Comparison of ENCODE assay signal across 2 cellular contexts in genomic region chr13:96993660-96994029, GRCh38.
TF ChIP-seq lines count a peak whose summit lies in the region.

No MANE protein-coding gene starts in this region.

TF ChIP-seq in SK-N-SH, 30 proteins besides CTCF, POLR2A, EP300 and RAD21 (continued from another document):
- TF ChIP-seq IRF3 (IDR thresholded peaks at IDR 0.05; ENCODE audit: low read depth, low read length) (no peak), NFIC (IDR thresholded peaks at IDR 0.05; ENCODE audit: borderline replicate concordance) (no peak), CHD2 (IDR thresholded peaks at IDR 0.05; ENCODE audit: low read length, partially characterized antibody) (no peak), GATA2 (CRISPR knock-in tag; IDR thresholded peaks at IDR 0.05) (no peak), NRF1 (IDR thresholded peaks at IDR 0.05; ENCODE audit: low read depth, low read length) (no peak), JUND (IDR thresholded peaks at IDR 0.05) (no peak), PBX3 (IDR thresholded peaks at IDR 0.05) (no peak), FOXJ3 (CRISPR knock-in tag; IDR thresholded peaks at IDR 0.05) (no peak), GABPA (IDR thresholded peaks at IDR 0.05; ENCODE audit: low read depth) (no peak), REST (IDR thresholded peaks at IDR 0.05; ENCODE audit: low read depth, low read length) (no peak), RXRA (IDR thresholded peaks at IDR 0.05; ENCODE audit: borderline replicate concordance, low read depth) (no peak), TAF1 (IDR thresholded peaks at IDR 0.05; ENCODE audit: borderline replicate concordance, low read depth, low read length) (no peak), YY1 (IDR thresholded peaks at IDR 0.05; ENCODE audit: low read depth) (no peak), TCF12 (IDR thresholded peaks at IDR 0.05) (no peak)
- TF ChIP-seq, protein P1, sequence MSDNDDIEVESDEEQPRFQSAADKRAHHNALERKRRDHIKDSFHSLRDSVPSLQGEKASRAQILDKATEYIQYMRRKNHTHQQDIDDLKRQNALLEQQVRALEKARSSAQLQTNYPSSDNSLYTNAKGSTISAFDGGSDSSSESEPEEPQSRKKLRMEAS (IDR thresholded peaks at IDR 0.05; ENCODE audit: low read depth), result no peak
- TF ChIP-seq, protein P2, sequence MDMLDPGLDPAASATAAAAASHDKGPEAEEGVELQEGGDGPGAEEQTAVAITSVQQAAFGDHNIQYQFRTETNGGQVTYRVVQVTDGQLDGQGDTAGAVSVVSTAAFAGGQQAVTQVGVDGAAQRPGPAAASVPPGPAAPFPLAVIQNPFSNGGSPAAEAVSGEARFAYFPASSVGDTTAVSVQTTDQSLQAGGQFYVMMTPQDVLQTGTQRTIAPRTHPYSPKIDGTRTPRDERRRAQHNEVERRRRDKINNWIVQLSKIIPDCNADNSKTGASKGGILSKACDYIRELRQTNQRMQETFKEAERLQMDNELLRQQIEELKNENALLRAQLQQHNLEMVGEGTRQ (IDR thresholded peaks at IDR 0.05; ENCODE audit: borderline replicate concordance, low read depth, low read length), result no peak

TF ChIP-seq in SK-N-SH treated with all-trans-retinoic acid at 6 μM for 48 hours, 23 proteins besides CTCF, POLR2A, EP300 and RAD21 (continued from another document):
- TF ChIP-seq CSRNP3 (CRISPR knock-in tag; IDR thresholded peaks at IDR 0.05) (no peak), OSR1 (CRISPR knock-in tag; IDR thresholded peaks at IDR 0.05) (no peak), PATZ1 (CRISPR knock-in tag; IDR thresholded peaks at IDR 0.05; ENCODE audit: borderline replicate concordance) (no peak), TOX (CRISPR knock-in tag; IDR thresholded peaks at IDR 0.05; ENCODE audit: borderline replicate concordance) (no peak)
- TF ChIP-seq, protein P3, sequence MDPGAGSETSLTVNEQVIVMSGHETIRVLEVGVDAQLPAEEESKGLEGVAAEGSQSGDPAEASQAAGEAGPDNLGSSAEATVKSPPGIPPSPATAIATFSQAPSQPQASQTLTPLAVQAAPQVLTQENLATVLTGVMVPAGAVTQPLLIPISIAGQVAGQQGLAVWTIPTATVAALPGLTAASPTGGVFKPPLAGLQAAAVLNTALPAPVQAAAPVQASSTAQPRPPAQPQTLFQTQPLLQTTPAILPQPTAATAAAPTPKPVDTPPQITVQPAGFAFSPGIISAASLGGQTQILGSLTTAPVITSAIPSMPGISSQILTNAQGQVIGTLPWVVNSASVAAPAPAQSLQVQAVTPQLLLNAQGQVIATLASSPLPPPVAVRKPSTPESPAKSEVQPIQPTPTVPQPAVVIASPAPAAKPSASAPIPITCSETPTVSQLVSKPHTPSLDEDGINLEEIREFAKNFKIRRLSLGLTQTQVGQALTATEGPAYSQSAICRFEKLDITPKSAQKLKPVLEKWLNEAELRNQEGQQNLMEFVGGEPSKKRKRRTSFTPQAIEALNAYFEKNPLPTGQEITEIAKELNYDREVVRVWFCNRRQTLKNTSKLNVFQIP (CRISPR knock-in tag; IDR thresholded peaks at IDR 0.05; ENCODE audit: borderline replicate concordance, low read depth), result no peak
- TF ChIP-seq, protein P4, sequence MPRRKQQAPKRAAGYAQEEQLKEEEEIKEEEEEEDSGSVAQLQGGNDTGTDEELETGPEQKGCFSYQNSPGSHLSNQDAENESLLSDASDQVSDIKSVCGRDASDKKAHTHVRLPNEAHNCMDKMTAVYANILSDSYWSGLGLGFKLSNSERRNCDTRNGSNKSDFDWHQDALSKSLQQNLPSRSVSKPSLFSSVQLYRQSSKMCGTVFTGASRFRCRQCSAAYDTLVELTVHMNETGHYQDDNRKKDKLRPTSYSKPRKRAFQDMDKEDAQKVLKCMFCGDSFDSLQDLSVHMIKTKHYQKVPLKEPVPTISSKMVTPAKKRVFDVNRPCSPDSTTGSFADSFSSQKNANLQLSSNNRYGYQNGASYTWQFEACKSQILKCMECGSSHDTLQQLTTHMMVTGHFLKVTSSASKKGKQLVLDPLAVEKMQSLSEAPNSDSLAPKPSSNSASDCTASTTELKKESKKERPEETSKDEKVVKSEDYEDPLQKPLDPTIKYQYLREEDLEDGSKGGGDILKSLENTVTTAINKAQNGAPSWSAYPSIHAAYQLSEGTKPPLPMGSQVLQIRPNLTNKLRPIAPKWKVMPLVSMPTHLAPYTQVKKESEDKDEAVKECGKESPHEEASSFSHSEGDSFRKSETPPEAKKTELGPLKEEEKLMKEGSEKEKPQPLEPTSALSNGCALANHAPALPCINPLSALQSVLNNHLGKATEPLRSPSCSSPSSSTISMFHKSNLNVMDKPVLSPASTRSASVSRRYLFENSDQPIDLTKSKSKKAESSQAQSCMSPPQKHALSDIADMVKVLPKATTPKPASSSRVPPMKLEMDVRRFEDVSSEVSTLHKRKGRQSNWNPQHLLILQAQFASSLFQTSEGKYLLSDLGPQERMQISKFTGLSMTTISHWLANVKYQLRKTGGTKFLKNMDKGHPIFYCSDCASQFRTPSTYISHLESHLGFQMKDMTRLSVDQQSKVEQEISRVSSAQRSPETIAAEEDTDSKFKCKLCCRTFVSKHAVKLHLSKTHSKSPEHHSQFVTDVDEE (CRISPR knock-in tag; IDR thresholded peaks at IDR 0.05), result no peak
